1 cellular context compared by ENCODE assay signal in genomic region chr1:16774773-16775172, GRCh38. TPM values are rescaled to one million over a fixed set of nuclear protein-coding genes. Genes with fewer than 3 reads are reported as not detected.
"Had no signal": no experiment of that assay in that cellular context is flagged by ENCODE, and none has a peak within 500 bp of the region (broad histone marks: within the 10 kb centered on the region; RNA-seq: fewer than 3 reads in every experiment).

No MANE protein-coding gene starts in this region.

RNA-seq across cellular contexts. Expression of gene RNU1-4, which starts 34.5 kb away (rescaled TPM):
- polyA plus RNA-seq: adipose tissue had no signal
